ENCODE assay signal across 8 cellular contexts in the genomic region with DNA sequence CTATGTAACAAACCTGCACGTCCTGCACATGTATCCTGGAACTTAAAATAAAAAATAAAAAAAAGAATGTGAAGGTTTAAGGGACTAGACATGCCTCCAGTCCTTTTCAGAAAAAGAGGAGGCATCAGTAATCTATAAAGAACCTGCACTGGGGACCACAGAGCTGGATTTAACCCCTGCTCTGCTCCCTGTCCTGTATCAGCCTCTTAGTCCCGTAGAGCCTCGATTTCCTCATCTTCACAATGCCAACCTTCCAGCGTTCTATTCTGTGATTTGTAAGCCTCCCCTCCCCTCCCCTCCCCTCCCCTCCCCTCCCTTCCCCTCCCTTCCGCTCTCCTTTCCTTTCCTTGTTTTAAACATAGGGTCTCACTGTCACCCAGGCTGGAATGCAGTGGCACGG.
"Had no signal": no experiment of that assay in that cellular context is flagged by ENCODE, and none has a peak within 500 bp of the region (broad histone marks: within the 10 kb centered on the region; RNA-seq: fewer than 3 reads in every experiment).

No MANE protein-coding gene starts in this region.

- DNase-seq: GDM1, GF-D8 had no signal

- H3K4me3 ChIP-seq: GM12878 had no signal

- ATAC-seq: GM12878 had no signal

- FAIRE-seq: G401.6, GM12878, GM12891, GM12892, GM18507, GM19239 had no signal
